ENCODE assay signal across 5 cellular contexts in genomic region chr4:64824591-64824990, GRCh38.
"Had no signal": no experiment of that assay in that cellular context is flagged by ENCODE, and none has a peak within 500 bp of the region (broad histone marks: within the 10 kb centered on the region; RNA-seq: fewer than 3 reads in every experiment).

No MANE protein-coding gene starts in this region.

- H3K4me2 ChIP-seq: GM23338 had no signal

- DNase-seq: H9, HCEC 1CT, IMR-90, KBM-7 had no signal

- H3K4me3 ChIP-seq: GM23338 had no signal

- H2AFZ ChIP-seq: GM23338 had no signal

- ATAC-seq: GM23338 had no signal
